ENCODE assay signal across 8 cellular contexts in the genomic region with DNA sequence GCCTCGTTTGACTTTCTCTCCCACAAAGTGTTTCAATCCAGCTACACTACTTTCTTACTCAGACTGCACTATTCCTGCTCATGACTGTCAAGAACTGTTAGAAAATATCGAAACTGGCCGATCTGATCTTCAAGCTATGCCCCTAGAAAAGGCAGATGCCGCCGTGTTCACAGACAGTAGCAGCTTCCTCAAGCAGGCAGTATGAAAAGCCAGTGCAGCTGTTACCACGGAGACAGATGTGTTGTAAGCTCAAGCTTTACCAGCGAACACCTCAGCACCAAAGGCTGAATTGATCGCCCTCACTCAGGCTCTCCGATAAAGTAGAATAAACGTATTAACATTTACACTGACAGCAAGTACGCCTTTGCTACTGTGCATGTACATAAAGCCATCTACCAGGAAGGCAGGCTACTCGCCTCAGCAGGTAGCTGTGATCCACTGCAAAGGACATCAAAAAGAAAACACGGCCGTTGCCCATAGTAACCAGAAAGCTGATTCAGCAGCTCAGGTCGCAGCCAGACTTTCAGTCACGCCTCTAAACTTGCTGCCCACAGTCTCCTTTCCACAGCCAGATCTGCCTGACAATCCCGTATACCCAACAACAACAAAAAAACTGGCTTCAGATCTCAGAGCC.
DNase-seq lines count a peak whose midpoint lies in the region; ATAC-seq and TF ChIP-seq lines count a peak whose summit lies in the region.
"Not testable (repeated sequence)": the region's sequence is repeated elsewhere in the genome, so short reads cannot be mapped to it uniquely, and the experiment has no call there.

No MANE protein-coding gene starts in this region.

- H3K4me2 ChIP-seq in KMS-11: peak overlapping the region; percentile 95

- ATAC-seq in CD8-positive, alpha-beta T cell; T-cell (replicated peaks in 1 of 4); body of pancreas: not testable (repeated sequence)

- H3K9me3 ChIP-seq in CD8-positive, alpha-beta T cell (ENCODE audit: low read length); body of pancreas; mucosa of rectum (ENCODE audit: control insufficient read depth in 2 of 2, low read length in 2 of 2): not testable (repeated sequence)

- not testable (repeated sequence) for TF ChIP-seq CTCF in CD8-positive, alpha-beta T cell (IDR thresholded peaks at IDR 0.05); KMS-11 (conservative IDR thresholded peaks at IDR 0.05; ENCODE audit: low read depth, low read length); body of pancreas (IDR thresholded peaks at IDR 0.05); fibroblast of mammary gland (conservative IDR thresholded peaks at IDR 0.05; ENCODE audit: control insufficient read depth, insufficient read depth, low read depth, low read length)

- CTCF ChIA-PET in CD8-positive, alpha-beta T cell (lab: Charles Lee); T-cell (lab: Charles Lee): not testable (repeated sequence)

- peak overlapping the region; percentile 94 for H3K9ac ChIP-seq in KMS-11
- not testable (repeated sequence) for H3K9ac ChIP-seq in mucosa of rectum (ENCODE audit: low read depth in 1 of 2, low read length in 2 of 2)

- peak overlapping the region; percentile 27; the same call in 1 of the 2 replicates for H2AFZ ChIP-seq in KMS-11 (ENCODE audit: low read depth)

- 19 to 24% methylated on average over 12 to 17 of the region's 17 CpGs for WGBS in body of pancreas, 2 donors

- H3K27me3 Mint-ChIP-seq in CD8-positive, alpha-beta T cell (ENCODE audit: low read depth): peaks cover 11% of the 10 kb centered on the region
- H3K27me3 Mint-ChIP-seq in T-cell: not testable (repeated sequence)

- TF ChIP-seq POLR2A in body of pancreas (IDR thresholded peaks at IDR 0.05): not testable (repeated sequence)

- not testable (repeated sequence) for H3K9me3 Mint-ChIP-seq in CD8-positive, alpha-beta T cell; T-cell

- DNase-seq in CD8-positive, alpha-beta T cell: peak in 6 of 7 experiments; percentile 4 to 49 (median 16)
- DNase-seq in T-cell: peak in 31 of 34 experiments; percentile 2 to 65 (median 26)
- peak; percentile 1 for DNase-seq in activated T-cell treated with anti-CD3 and anti-CD28 coated beads for 1 hour (ENCODE audit: low read depth)
- peak; percentile 46 to 60 (median 51) for DNase-seq in body of pancreas
- peak; percentile 4 for DNase-seq in fibroblast of mammary gland (ENCODE audit: low read depth)
- peak; percentile 9 for DNase-seq in stimulated activated CD4-positive, alpha-beta T cell treated with anti-CD3 and anti-CD28 coated beads, Interleukin-1b, Interleukin-23, amount 100 ng/mL, for 48 hours

- not testable (repeated sequence) for H3K36me3 Mint-ChIP-seq in CD8-positive, alpha-beta T cell; T-cell

- intact Hi-C loops in CD8-positive, alpha-beta T cell (cut with DNase I, micrococcal nuclease); body of pancreas (cut with DNase I): not testable (repeated sequence)

- not testable (repeated sequence) for H3K36me3 ChIP-seq in CD8-positive, alpha-beta T cell (ENCODE audit: insufficient read depth, low read length); KMS-11 (ENCODE audit: insufficient read depth); body of pancreas (replicated peaks in 1 of 2; ENCODE audit: insufficient read depth in 1 of 2, low read depth in 2 of 2); mucosa of rectum (ENCODE audit: control insufficient read depth in 2 of 2, insufficient read depth in 2 of 2, low read length in 2 of 2)

- H4K20me1 ChIP-seq in KMS-11 (ENCODE audit: insufficient read depth): not testable (repeated sequence)

- H3K27ac Mint-ChIP-seq in CD8-positive, alpha-beta T cell; T-cell: not testable (repeated sequence)

- not testable (repeated sequence) for H3K4me3 Mint-ChIP-seq in CD8-positive, alpha-beta T cell; T-cell

- not testable (repeated sequence) for H3K4me1 ChIP-seq in CD8-positive, alpha-beta T cell (ENCODE audit: insufficient read depth, low read length); body of pancreas; mucosa of rectum (ENCODE audit: control insufficient read depth in 2 of 2, insufficient read depth in 2 of 2, low read length in 2 of 2)
- H3K4me1 ChIP-seq in KMS-11 (ENCODE audit: low read depth, poor library complexity, severe bottlenecking): peaks cover 73% of the 10 kb centered on the region

- not testable (repeated sequence) for H3K4me1 Mint-ChIP-seq in CD8-positive, alpha-beta T cell (ENCODE audit: low read depth); T-cell

- not testable (repeated sequence) for H3K79me2 ChIP-seq in KMS-11 (ENCODE audit: insufficient read depth, low read depth)

- H3K27ac ChIP-seq in CD8-positive, alpha-beta T cell (ENCODE audit: low read depth, low read length); body of pancreas: not testable (repeated sequence)
- H3K27ac ChIP-seq in KMS-11 (peak overlapping the region; percentile 100), mucosa of rectum (ENCODE audit: low read depth in 2 of 2, low read length in 2 of 2) (peak overlapping the region; percentile 47 to 75)

- H3K27me3 ChIP-seq in CD8-positive, alpha-beta T cell (ENCODE audit: insufficient read depth, low read length); KMS-11 (ENCODE audit: insufficient read depth, low read depth); body of pancreas; mucosa of rectum (ENCODE audit: control insufficient read depth in 2 of 2, insufficient read depth in 2 of 2, low read length in 2 of 2): not testable (repeated sequence)

- POLR2A ChIA-PET in CD8-positive, alpha-beta T cell (lab: Charles Lee); T-cell (lab: Charles Lee): not testable (repeated sequence)

- H3K4me3 ChIP-seq in CD8-positive, alpha-beta T cell (ENCODE audit: low read depth, low read length); KMS-11 (IDR thresholded peaks at IDR 0.05; ENCODE audit: insufficient read depth, low read depth, low read length); body of pancreas; fibroblast of mammary gland (ENCODE audit: control insufficient read depth, low read depth, low read length): not testable (repeated sequence)
- H3K4me3 ChIP-seq in mucosa of rectum (ENCODE audit: low read length in 2 of 2): peak overlapping the region; percentile 10 to 62

Comparison
In these comparisons a context has a peak if more than half of its experiments do, and no peak if none do; other contexts are left out.
1. DNase-seq: peak in every context shown above with its lines; median percentile 51 in body of pancreas; 26 in T-cell; 16 in CD8-positive, alpha-beta T cell; 9 in stimulated activated CD4-positive, alpha-beta T cell treated with anti-CD3 and anti-CD28 coated beads, Interleukin-1b, Interleukin-23, amount 100 ng/mL, for 48 hours; 4 in fibroblast of mammary gland; 1 in activated T-cell treated with anti-CD3 and anti-CD28 coated beads for 1 hour.